ENCODE assay signal across 20 cellular contexts in genomic region chr11:78072455-78072854, GRCh38. TPM values are rescaled to one million over a fixed set of nuclear protein-coding genes. Genes with fewer than 3 reads are reported as not detected.
DNase-seq lines count a peak whose midpoint lies in the region; ATAC-seq, FAIRE-seq and TF ChIP-seq lines count a peak whose summit lies in the region.
"Had no signal": no experiment of that assay in that cellular context is flagged by ENCODE, and none has a peak within 500 bp of the region (broad histone marks: within the 10 kb centered on the region; RNA-seq: fewer than 3 reads in every experiment).

No MANE protein-coding gene starts in this region.

- no peak for TF ChIP-seq CTCF in HepG2 (CRISPR knock-in tag; IDR thresholded peaks at IDR 0.05)
- TF ChIP-seq CTCF in right lobe of liver (IDR thresholded peaks at IDR 0.05): no peak

- DNase-seq in HepG2 (ENCODE audit: low spot score): peak; percentile 78
- no peak for DNase-seq in right lobe of liver
- peak; percentile 9 for DNase-seq in NCI-H226
- peak; percentile 30 for DNase-seq in amniotic epithelial cell (ENCODE audit: low read depth)
- peak; percentile 45 for DNase-seq in small intestine
- DNase-seq in NCI-H526 (lab: John Stamatoyannopoulos, UW): no peak
- DNase-seq in NCI-H2171 (lab: John Stamatoyannopoulos, UW): no peak
- no peak for DNase-seq in dermis blood vessel endothelial cell
- DNase-seq: ACHN, C1 segment of cervical spinal cord, DMS 273 treated with DMSO at 0.1 percent for 48 hours, H7, IMR-90, Karpas-422, MG63, NCI-H1694 treated with DMSO at 0.1 percent for 48 hours, NCI-H524 had no signal

- peak overlapping the region; percentile 8 for H3K27ac ChIP-seq in HepG2 (ENCODE audit: extremely low read length, insufficient read depth, low read length)
- no peak overlapping the region for H3K27ac ChIP-seq in right lobe of liver
- no peak overlapping the region for H3K27ac ChIP-seq in small intestine (ENCODE audit: low read depth in 1 of 2, low read length in 1 of 2)
- H3K27ac ChIP-seq: HL-60 had no signal

- ATAC-seq in HepG2 (peak; percentile 58), right lobe of liver (no peak)

- in situ Hi-C loops in HepG2 (cut with HindIII; ENCODE audit: extremely low pct_ligation_motif_present, low pct_unique_long_range_greater_than_20kb): no loop called here

- peaks cover 29% of the 10 kb centered on the region for H4K20me1 ChIP-seq in HepG2 (ENCODE audit: insufficient read depth, low read length)

- TF ChIP-seq RAD21 in HepG2 (CRISPR knock-in tag; IDR thresholded peaks at IDR 0.05): no peak

- POLR2A ChIA-PET in HepG2 (lab: Yijun Ruan, JAX): interaction anchor here (0.8 to 2.1 kb wide), 2 partner anchors 10 to 11 kb away, joined by 5 to 6 read pairs; no protein-coding TSS in a partner anchor

- BruUV-seq in HepG2 (replicated peaks; lab: Mats Ljungman, UMichigan): no TSS peak

- H2AFZ ChIP-seq in HepG2 (ENCODE audit: low read length): no peak overlapping the region

- peak overlapping the region; percentile 6; the same call in 1 of the 2 replicates for H3K4me2 ChIP-seq in HepG2 (ENCODE audit: low read depth, low read length)

- H3K27me3 ChIP-seq in HepG2 (ENCODE audit: control insufficient read depth in 1 of 2, insufficient read depth in 2 of 2, low read length in 2 of 2) (no peaks in the 10 kb centered on the region), right lobe of liver (no peaks in the 10 kb centered on the region), small intestine (ENCODE audit: control insufficient read depth in 2 of 2, insufficient read depth in 2 of 2, low read length in 2 of 2) (no peaks in the 10 kb centered on the region)
- H3K27me3 ChIP-seq: MG63 had no signal

- H3K9me3 ChIP-seq in HepG2 (ENCODE audit: low read length) (no peaks in the 10 kb centered on the region), right lobe of liver (no peaks in the 10 kb centered on the region), small intestine (ENCODE audit: control insufficient read depth, low read depth) (no peaks in the 10 kb centered on the region)
- H3K9me3 ChIP-seq: MG63 had no signal

- intact Hi-C loops in HepG2 (cut with micrococcal nuclease; ENCODE audit: unreplicated experiment) (no loop called here), right lobe of liver (cut with DNase I) (no loop called here)

- TF ChIP-seq POLR2A in HepG2 (IDR thresholded peaks at IDR 0.05; ENCODE audit: insufficient read depth in 1 of 2, low read depth in 2 of 2, low read length in 2 of 2) (no peak), right lobe of liver (IDR thresholded peaks at IDR 0.05) (no peak)

- CTCF ChIA-PET in HepG2 (lab: Yijun Ruan, JAX; ENCODE audit: low intra/inter-chr PET ratio, low total read pairs): no interaction called here

- peaks cover 12 to 61% of the 10 kb centered on the region in 2 experiments for H3K36me3 ChIP-seq in HepG2 (replicated peaks in 1 of 2; ENCODE audit: control insufficient read depth in 1 of 2, insufficient read depth in 2 of 2, low read length in 2 of 2)
- peaks cover 0 to 23% (median 4%) of the 10 kb centered on the region in 4 donors for H3K36me3 ChIP-seq in right lobe of liver
- H3K36me3 ChIP-seq in small intestine (ENCODE audit: control insufficient read depth in 2 of 2, insufficient read depth in 2 of 2, low read length in 2 of 2): peaks cover 4 to 11% of the 10 kb centered on the region in 2 donors

- 73% methylated on average over 4 of the region's 4 CpGs for WGBS in HepG2 (ENCODE audit: low lambda C conversion rate)
- 83% methylated on average over 4 of the region's 4 CpGs for WGBS in right lobe of liver (ENCODE audit: insufficient coverage, low coverage, low lambda C conversion rate, missing lambda C conversion rate)
- 95% methylated on average over 4 of the region's 4 CpGs for WGBS in small intestine, 3 donors

- H3K79me2 ChIP-seq in HepG2 (ENCODE audit: insufficient read depth, low read length): peaks cover 69% of the 10 kb centered on the region

- peak in 1 of 2 experiments; percentile 61; a peak in 1 of 4 replicates for TF ChIP-seq EP300 in HepG2 (IDR thresholded peaks at IDR 0.05; ENCODE audit: low read depth in 2 of 2, low read length in 2 of 2)
- peak; percentile 55; the same call in 1 of the 2 replicates for TF ChIP-seq EP300 in HepG2 (CRISPR knock-in tag; IDR thresholded peaks at IDR 0.05; ENCODE audit: borderline replicate concordance)

- H3K9ac ChIP-seq in HepG2 (ENCODE audit: insufficient read depth, low read depth, low read length): no peak overlapping the region

- no peak overlapping the region for H3K4me3 ChIP-seq in HepG2 (replicated peaks in 1 of 3; ENCODE audit: insufficient read depth in 1 of 3, low read depth in 2 of 3, low read length in 3 of 3)
- no peak overlapping the region for H3K4me3 ChIP-seq in right lobe of liver
- no peak overlapping the region for H3K4me3 ChIP-seq in small intestine (ENCODE audit: low read depth in 1 of 2, low read length in 2 of 2)
- H3K4me3 ChIP-seq: MG63 had no signal

- peaks cover 54% of the 10 kb centered on the region for H3K4me1 ChIP-seq in HepG2 (ENCODE audit: insufficient read depth, low read length)
- H3K4me1 ChIP-seq in right lobe of liver: peaks cover 0 to 29% (median 14%) of the 10 kb centered on the region in 4 donors
- H3K4me1 ChIP-seq in small intestine (ENCODE audit: control insufficient read depth in 2 of 2, insufficient read depth in 1 of 2, low read depth in 1 of 2, low read length in 1 of 2): peaks cover 1 to 18% of the 10 kb centered on the region in 2 donors

- FAIRE-seq in HepG2 (lab: Jason Lieb, UNC): peak; percentile 64
- no peak for FAIRE-seq in small intestine (lab: Jason Lieb, UNC)
- FAIRE-seq: G401.6 had no signal

RNA-seq across cellular contexts. Expression of gene NDUFC2, which starts 7.2 kb away (rescaled TPM):
- total RNA-seq in HepG2 (2016; rRNA removed; fragmentation: Illumina TruSeq; extraction: Trizol): 312 and 363 TPM in 2 replicates
- 93.1 and 138 TPM in 2 replicates for total RNA-seq in HepG2 (2016; cell fraction: cytosol; rRNA removed; fragmentation: Illumina TruSeq; extraction: Trizol; ENCODE audit: low read depth)
- total RNA-seq in HepG2 (2016; cell fraction: insoluble cytoplasmic fraction; rRNA removed; fragmentation: Illumina TruSeq; extraction: Trizol): 330 and 377 TPM in 2 replicates
- 90.9 and 140 TPM in 2 replicates for total RNA-seq in HepG2 (2016; cell fraction: membrane; rRNA removed; fragmentation: Illumina TruSeq; extraction: Trizol)
- total RNA-seq in HepG2 (2016; cell fraction: nucleus; rRNA removed; fragmentation: Illumina TruSeq; extraction: Trizol): 278 and 315 TPM in 2 replicates
- 220 and 256 TPM in 2 replicates for polyA plus RNA-seq in HepG2 (2011; rRNA removed)
- 307 and 524 TPM in 2 replicates for polyA plus RNA-seq in HepG2 (2011; cell fraction: cytosol; rRNA removed)
- 91.7 and 102 TPM in 2 replicates for polyA plus RNA-seq in HepG2 (2011; cell fraction: nucleus; rRNA removed)
- 411 and 581 TPM in 2 replicates for polyA plus RNA-seq in HepG2 (2012)
- 163 and 221 TPM in 2 replicates for polyA plus RNA-seq in HepG2 (2016; cell fraction: cytosol; fragmentation: Illumina TruSeq; extraction: Trizol; ENCODE audit: low read depth)
- polyA plus RNA-seq in HepG2 (2016; cell fraction: insoluble cytoplasmic fraction; fragmentation: Illumina TruSeq; extraction: Trizol; ENCODE audit: low read depth): 491 and 517 TPM in 2 replicates
- polyA plus RNA-seq in HepG2 (2016; cell fraction: membrane; fragmentation: Illumina TruSeq; extraction: Trizol; ENCODE audit: low read depth): 170 and 204 TPM in 2 replicates
- polyA plus RNA-seq in HepG2 (2016; cell fraction: nucleus; fragmentation: Illumina TruSeq; extraction: Trizol; ENCODE audit: insufficient read depth, low read depth): 572 and 587 TPM in 2 replicates
- polyA minus RNA-seq in HepG2 (2011; rRNA and poly(A)+ RNA removed; ENCODE audit: low replicate concordance): 103 and 165 TPM in 2 replicates
- 108 and 131 TPM in 2 replicates for polyA minus RNA-seq in HepG2 (2011; cell fraction: cytosol; rRNA and poly(A)+ RNA removed)
- 63.0 and 77.8 TPM in 2 replicates for polyA minus RNA-seq in HepG2 (2011; cell fraction: nucleus; rRNA and poly(A)+ RNA removed)
- 100 to 1,000 TPM; 105 to 265 (median 183) TPM for total RNA-seq in right lobe of liver
- polyA plus RNA-seq in small intestine: 100 to 1,000 TPM; 172 to 381 (median 172) TPM
- 67.6 and 105 TPM in 2 replicates for total RNA-seq in dermis blood vessel endothelial cell

RNA-seq across cellular contexts. Expression of gene THRSP, which starts 8.8 kb away (rescaled TPM):
- total RNA-seq in HepG2 (2016; rRNA removed; fragmentation: Illumina TruSeq; extraction: Trizol) (0.13 TPM in 1 of 2 replicates, not detected in the other), right lobe of liver (10 to 100 TPM in 4 of 6 experiments, 1 to 10 TPM in 2; 3.0 to 92.0 (median 40.1) TPM), dermis blood vessel endothelial cell (not detected in 2 replicates)
- not detected in 2 replicates for total RNA-seq in HepG2 (2016; cell fraction: cytosol; rRNA removed; fragmentation: Illumina TruSeq; extraction: Trizol; ENCODE audit: low read depth)
- not detected in 2 replicates for total RNA-seq in HepG2 (2016; cell fraction: insoluble cytoplasmic fraction; rRNA removed; fragmentation: Illumina TruSeq; extraction: Trizol)
- total RNA-seq in HepG2 (2016; cell fraction: membrane; rRNA removed; fragmentation: Illumina TruSeq; extraction: Trizol): not detected in 2 replicates
- total RNA-seq in HepG2 (2016; cell fraction: nucleus; rRNA removed; fragmentation: Illumina TruSeq; extraction: Trizol): 0.34 TPM in 1 of 2 replicates, not detected in the other
- polyA plus RNA-seq in HepG2 (2011; rRNA removed) (0.48 and 0.58 TPM in 2 replicates), small intestine (10 to 100 TPM in 1 of 3 donors, under 1 TPM in 1, not detected in 1; 0.54 to 17.5 TPM)
- polyA plus RNA-seq in HepG2 (2011; cell fraction: cytosol; rRNA removed): 0.35 and 0.43 TPM in 2 replicates
- 0.61 and 0.71 TPM in 2 replicates for polyA plus RNA-seq in HepG2 (2011; cell fraction: nucleus; rRNA removed)
- polyA plus RNA-seq in HepG2 (2012): 0.13 and 0.20 TPM in 2 replicates
- not detected in 2 replicates for polyA plus RNA-seq in HepG2 (2016; cell fraction: cytosol; fragmentation: Illumina TruSeq; extraction: Trizol; ENCODE audit: low read depth)
- polyA plus RNA-seq in HepG2 (2016; cell fraction: insoluble cytoplasmic fraction; fragmentation: Illumina TruSeq; extraction: Trizol; ENCODE audit: low read depth): not detected in 2 replicates
- polyA plus RNA-seq in HepG2 (2016; cell fraction: membrane; fragmentation: Illumina TruSeq; extraction: Trizol; ENCODE audit: low read depth): not detected in 2 replicates
- polyA plus RNA-seq in HepG2 (2016; cell fraction: nucleus; fragmentation: Illumina TruSeq; extraction: Trizol; ENCODE audit: insufficient read depth, low read depth): 0.41 TPM in 1 of 2 replicates, not detected in the other
- 0.86 TPM in 1 of 2 replicates, not detected in the other for polyA minus RNA-seq in HepG2 (2011; rRNA and poly(A)+ RNA removed; ENCODE audit: low replicate concordance)
- not detected in 2 replicates for polyA minus RNA-seq in HepG2 (2011; cell fraction: cytosol; rRNA and poly(A)+ RNA removed)
- 0.64 TPM in 1 of 2 replicates, not detected in the other for polyA minus RNA-seq in HepG2 (2011; cell fraction: nucleus; rRNA and poly(A)+ RNA removed)
- total RNA-seq: H7, HT1080, IMR-90 had no signal
- polyA plus RNA-seq: IMR-90 had no signal

RNA-seq across cellular contexts. Expression of gene KCTD14, which starts 49.4 kb away (rescaled TPM):
- total RNA-seq in HepG2 (2016; rRNA removed; fragmentation: Illumina TruSeq; extraction: Trizol) (10.3 and 15.3 TPM in 2 replicates), right lobe of liver (10 to 100 TPM in 1 of 6 experiments, 1 to 10 TPM in 5; 4.8 to 12.1 (median 6.3) TPM), dermis blood vessel endothelial cell (0.51 and 1.1 TPM in 2 replicates)
- total RNA-seq in HepG2 (2016; cell fraction: cytosol; rRNA removed; fragmentation: Illumina TruSeq; extraction: Trizol; ENCODE audit: low read depth): 2.4 and 3.4 TPM in 2 replicates
- 9.9 and 15.5 TPM in 2 replicates for total RNA-seq in HepG2 (2016; cell fraction: insoluble cytoplasmic fraction; rRNA removed; fragmentation: Illumina TruSeq; extraction: Trizol)
- total RNA-seq in HepG2 (2016; cell fraction: membrane; rRNA removed; fragmentation: Illumina TruSeq; extraction: Trizol): 5.3 TPM in 2 replicates
- 4.4 and 4.9 TPM in 2 replicates for total RNA-seq in HepG2 (2016; cell fraction: nucleus; rRNA removed; fragmentation: Illumina TruSeq; extraction: Trizol)
- polyA plus RNA-seq in HepG2 (2011; rRNA removed) (12.6 and 15.6 TPM in 2 replicates), small intestine (10 to 100 TPM in 1 of 3 donors, 1 to 10 TPM in 2; 4.9 to 11.1 (median 5.4) TPM)
- polyA plus RNA-seq in HepG2 (2011; cell fraction: cytosol; rRNA removed): 13.0 and 14.4 TPM in 2 replicates
- polyA plus RNA-seq in HepG2 (2011; cell fraction: nucleus; rRNA removed): 3.1 and 4.4 TPM in 2 replicates
- 11.1 and 12.1 TPM in 2 replicates for polyA plus RNA-seq in HepG2 (2012)
- polyA plus RNA-seq in HepG2 (2016; cell fraction: cytosol; fragmentation: Illumina TruSeq; extraction: Trizol; ENCODE audit: low read depth): 2.7 and 2.8 TPM in 2 replicates
- polyA plus RNA-seq in HepG2 (2016; cell fraction: insoluble cytoplasmic fraction; fragmentation: Illumina TruSeq; extraction: Trizol; ENCODE audit: low read depth): 25.7 and 26.4 TPM in 2 replicates
- polyA plus RNA-seq in HepG2 (2016; cell fraction: membrane; fragmentation: Illumina TruSeq; extraction: Trizol; ENCODE audit: low read depth): 5.3 and 5.6 TPM in 2 replicates
- 6.9 and 9.0 TPM in 2 replicates for polyA plus RNA-seq in HepG2 (2016; cell fraction: nucleus; fragmentation: Illumina TruSeq; extraction: Trizol; ENCODE audit: insufficient read depth, low read depth)
- polyA minus RNA-seq in HepG2 (2011; rRNA and poly(A)+ RNA removed; ENCODE audit: low replicate concordance): 0.12 and 17.7 TPM in 2 replicates
- 7.1 and 7.4 TPM in 2 replicates for polyA minus RNA-seq in HepG2 (2011; cell fraction: cytosol; rRNA and poly(A)+ RNA removed)
- 2.3 and 5.1 TPM in 2 replicates for polyA minus RNA-seq in HepG2 (2011; cell fraction: nucleus; rRNA and poly(A)+ RNA removed)

Comparison
In these comparisons a context has a peak if more than half of its experiments do, and no peak if none do; other contexts are left out.
1. DNase-seq: peak in HepG2 (single experiment), NCI-H226 (single experiment), amniotic epithelial cell (single experiment) and small intestine (single experiment); none in right lobe of liver (0 of 3), NCI-H526 (0 of 2), NCI-H2171 (single experiment) and dermis blood vessel endothelial cell (single experiment).